In genomic region chr5:102670224-102670836, GRCh38 we compare ENCODE assay signal across 7 cellular contexts.
DNase-seq lines count a peak whose midpoint lies in the region; FAIRE-seq and TF ChIP-seq lines count a peak whose summit lies in the region.

No MANE protein-coding gene starts in this region.

- no peak overlapping the region for H3K27ac ChIP-seq in keratinocyte (ENCODE audit: control insufficient read depth, insufficient read depth, low read length)

- H3K4me2 ChIP-seq in keratinocyte (ENCODE audit: control insufficient read depth, extremely low read depth, insufficient read depth, low read depth, low read length) = no peak overlapping the region

- TF ChIP-seq CTCF in GM12873 (IDR thresholded peaks at IDR 0.05; ENCODE audit: insufficient read depth, low read depth, low read length, missing control alignments) = peak; percentile 53
- TF ChIP-seq CTCF in keratinocyte (optimal IDR thresholded peaks at IDR 0.05 in 1 of 3, IDR thresholded peaks at IDR 0.05 in 1 of 3, conservative IDR thresholded peaks at IDR 0.05 in 1 of 3; ENCODE audit: extremely low read depth in 1 of 3, insufficient read depth in 2 of 3, low read length in 3 of 3) = peak; percentile 49 to 70 (median 70)

- H3K79me2 ChIP-seq in keratinocyte (ENCODE audit: control insufficient read depth, insufficient read depth, low read length) = no peaks in the 10 kb centered on the region

- H3K27me3 ChIP-seq in keratinocyte (ENCODE audit: control insufficient read depth, extremely low read depth, insufficient read depth, low read length) = no peaks in the 10 kb centered on the region

- H3K4me1 ChIP-seq in keratinocyte (ENCODE audit: control insufficient read depth, extremely low read depth, insufficient read depth, low read length) = peaks cover 3% of the 10 kb centered on the region

- no peak overlapping the region for H2AFZ ChIP-seq in keratinocyte (ENCODE audit: control insufficient read depth, low read length)

- DNase-seq in HTR-8/SVneo (ENCODE audit: insufficient read length, low spot score) (peak; percentile 29), UCSD-AML1 (lab: John Stamatoyannopoulos, UW; ENCODE audit: unreplicated experiment) (peak; percentile 7), keratinocyte (ENCODE audit: low read depth, low spot score) (no peak), SHP77 (lab: John Stamatoyannopoulos, UW) (no peak), NCI-H2171 treated with DMSO at 0.1 percent for 48 hours (lab: John Stamatoyannopoulos, UW) (no peak), NCI-H446 treated with DMSO at 0.1 percent for 48 hours (lab: John Stamatoyannopoulos, UW) (no peak)

- no peaks in the 10 kb centered on the region for H4K20me1 ChIP-seq in keratinocyte (ENCODE audit: control insufficient read depth, extremely low read depth, insufficient read depth, low read length)

- H3K9ac ChIP-seq in keratinocyte (ENCODE audit: control insufficient read depth, extremely low read depth, insufficient read depth, low read length) = no peak overlapping the region

- dilution Hi-C loops in keratinocyte (cut with MboI; ENCODE audit: extremely low pct_ligation_motif_present, low sequenced_read_pairs) = no loop called here

- H3K36me3 ChIP-seq in keratinocyte (ENCODE audit: control insufficient read depth in 2 of 2, extremely low read depth in 1 of 2, insufficient read depth in 2 of 2, low read length in 2 of 2) = no peaks in the 10 kb centered on the region

- H3K9me1 ChIP-seq in keratinocyte (ENCODE audit: control insufficient read depth, extremely low read depth, insufficient read depth, low read length) = no peaks in the 10 kb centered on the region

- no peaks in the 10 kb centered on the region for H3K9me3 ChIP-seq in keratinocyte (ENCODE audit: control insufficient read depth, low read depth, low read length)

- FAIRE-seq in HTR-8/SVneo (lab: Jason Lieb, UNC) (no peak), keratinocyte (lab: Jason Lieb, UNC) (no peak)

- H3K4me3 ChIP-seq in keratinocyte (ENCODE audit: control insufficient read depth in 2 of 3, extremely low read depth in 1 of 3, insufficient read depth in 2 of 3, low read depth in 1 of 3, low read length in 3 of 3) = no peak overlapping the region

Comparison
In these comparisons a context has a peak if more than half of its experiments do, and no peak if none do; other contexts are left out.
1. DNase-seq: peak in HTR-8/SVneo (single experiment) and UCSD-AML1 (single experiment); none in keratinocyte (single experiment), SHP77 (0 of 2), NCI-H2171 treated with DMSO at 0.1 percent for 48 hours (single experiment) and NCI-H446 treated with DMSO at 0.1 percent for 48 hours (single experiment).